Comparison of ENCODE assay signal across 19 cellular contexts in genomic region chr6:110755411-110755834, GRCh38. TPM values are rescaled to one million over a fixed set of nuclear protein-coding genes. Genes with fewer than 3 reads are reported as not detected.
DNase-seq lines count a peak whose midpoint lies in the region; ATAC-seq, FAIRE-seq and TF ChIP-seq lines count a peak whose summit lies in the region.
"Had no signal": no experiment of that assay in that cellular context is flagged by ENCODE, and none has a peak within 500 bp of the region (broad histone marks: within the 10 kb centered on the region; RNA-seq: fewer than 3 reads in every experiment).

No MANE protein-coding gene starts in this region.

- H3K27ac ChIP-seq in keratinocyte (ENCODE audit: control insufficient read depth, insufficient read depth, low read length) (no peak overlapping the region), pancreas (no peak overlapping the region), caudate nucleus (ENCODE audit: low read depth, low read length) (no peak overlapping the region), breast epithelium (no peak overlapping the region)
- H3K27ac ChIP-seq: GM23248, HL-60 had no signal

- H3K4me1 Mint-ChIP-seq in Caco-2 (ENCODE audit: low read depth, unreplicated experiment), result peaks cover 26% of the 10 kb centered on the region
- peaks cover 7% of the 10 kb centered on the region for H3K4me1 Mint-ChIP-seq in brain
- peaks cover 18% of the 10 kb centered on the region for H3K4me1 Mint-ChIP-seq in MCF 10A (ENCODE audit: insufficient read depth, unreplicated experiment)

- H3K4me2 ChIP-seq in keratinocyte (ENCODE audit: control insufficient read depth, extremely low read depth, insufficient read depth, low read depth, low read length), result no peak overlapping the region

- POLR2A ChIA-PET in Caco-2 (lab: Charles Lee), result interaction anchor here (0.7 to 1.8 kb wide), 4 partner anchors 60 to 121 kb away, joined by 3 to 19 read pairs (median 6); partner anchors contain the start of gene CDK19
- POLR2A ChIA-PET in MCF 10A (lab: Yijun Ruan, JAX), result interaction anchor here (0.6 kb wide), 1 partner anchor 12 kb away, joined by 3 read pairs; no protein-coding TSS in a partner anchor

- peak overlapping the region; percentile 42 for H3K4me3 Mint-ChIP-seq in Caco-2 (ENCODE audit: unreplicated experiment)
- H3K4me3 Mint-ChIP-seq in brain, result no peak overlapping the region
- no peak overlapping the region for H3K4me3 Mint-ChIP-seq in MCF 10A (ENCODE audit: unreplicated experiment)
- H3K4me3 Mint-ChIP-seq: CD14-positive monocyte had no signal

- no peak overlapping the region for H3K9ac ChIP-seq in keratinocyte (ENCODE audit: control insufficient read depth, extremely low read depth, insufficient read depth, low read length)
- H3K9ac ChIP-seq: GM23248 had no signal

- no peaks in the 10 kb centered on the region for H3K36me3 ChIP-seq in Caco-2 (ENCODE audit: control insufficient read depth, insufficient read depth, low read length)
- no peaks in the 10 kb centered on the region for H3K36me3 ChIP-seq in keratinocyte (ENCODE audit: control insufficient read depth in 2 of 2, extremely low read depth in 1 of 2, insufficient read depth in 2 of 2, low read length in 2 of 2)
- no peaks in the 10 kb centered on the region for H3K36me3 ChIP-seq in pancreas
- H3K36me3 ChIP-seq in breast epithelium, result no peaks in the 10 kb centered on the region

- BruUV-seq in Caco-2 (replicated peaks; lab: Mats Ljungman, UMichigan), result no TSS peak
- no TSS peak for BruUV-seq in MCF 10A (replicated peaks; lab: Mats Ljungman, UMichigan)

- H3K4me1 ChIP-seq in Caco-2 (peaks cover 36% of the 10 kb centered on the region), keratinocyte (ENCODE audit: control insufficient read depth, extremely low read depth, insufficient read depth, low read length) (peaks cover 5% of the 10 kb centered on the region), pancreas (peaks cover 6 to 13% (median 11%) of the 10 kb centered on the region in 3 donors), breast epithelium (no peaks in the 10 kb centered on the region)

- CTCF ChIA-PET in Caco-2 (lab: Charles Lee) (no interaction called here), MCF 10A (lab: Yijun Ruan, JAX) (no interaction called here)

- H3K9me3 ChIP-seq in Caco-2, result no peaks in the 10 kb centered on the region
- no peaks in the 10 kb centered on the region for H3K9me3 ChIP-seq in keratinocyte (ENCODE audit: control insufficient read depth, low read depth, low read length)
- H3K9me3 ChIP-seq in pancreas, result no peaks in the 10 kb centered on the region
- H3K9me3 ChIP-seq in breast epithelium, result no peaks in the 10 kb centered on the region

- peak overlapping the region; percentile 66 for H3K27ac Mint-ChIP-seq in Caco-2 (ENCODE audit: unreplicated experiment)
- peak overlapping the region in 3 of 5 experiments; percentile 16 to 46 (median 34) for H3K27ac Mint-ChIP-seq in brain
- no peak overlapping the region for H3K27ac Mint-ChIP-seq in MCF 10A (ENCODE audit: low read depth, unreplicated experiment)

- H2AFZ ChIP-seq in keratinocyte (ENCODE audit: control insufficient read depth, low read length), result peak overlapping the region; percentile 23
- H2AFZ ChIP-seq: GM23248 had no signal

- no peak for TF ChIP-seq POLR2A in breast epithelium (IDR thresholded peaks at IDR 0.05)

- intact Hi-C loops in Caco-2 (cut with micrococcal nuclease; ENCODE audit: unreplicated experiment), result loop anchor here (2.0 to 5.0 kb wide), 2 partner anchors 59 to 122 kb away; partner anchors contain the start of gene CDK19
- intact Hi-C loops in pancreas (cut with DNase I), result no loop called here
- intact Hi-C loops in breast epithelium (cut with DNase I; ENCODE audit: low total_unique reads), result no loop called here
- intact Hi-C loops in MCF 10A (cut with micrococcal nuclease), result no loop called here

- 11 to 20% methylated on average over 3 of the region's 3 CpGs for WGBS in pancreas, 2 donors

- FAIRE-seq in keratinocyte (lab: Jason Lieb, UNC) (peak; percentile 74), pancreas (lab: Jason Lieb, UNC) (no peak)
- FAIRE-seq: A204.1 had no signal

- no peaks in the 10 kb centered on the region for H3K27me3 ChIP-seq in Caco-2 (replicated peaks; ENCODE audit: control insufficient read depth, insufficient read depth, low read length)
- no peaks in the 10 kb centered on the region for H3K27me3 ChIP-seq in keratinocyte (ENCODE audit: control insufficient read depth, extremely low read depth, insufficient read depth, low read length)
- no peaks in the 10 kb centered on the region for H3K27me3 ChIP-seq in pancreas
- no peaks in the 10 kb centered on the region for H3K27me3 ChIP-seq in breast epithelium

- no peaks in the 10 kb centered on the region for H3K79me2 ChIP-seq in keratinocyte (ENCODE audit: control insufficient read depth, insufficient read depth, low read length)

- ATAC-seq in pancreas, result peak in 3 of 4 donors; percentile 36 to 59 (median 44)

- no peaks in the 10 kb centered on the region for H3K9me1 ChIP-seq in keratinocyte (ENCODE audit: control insufficient read depth, extremely low read depth, insufficient read depth, low read length)

- H3K36me3 Mint-ChIP-seq in Caco-2 (ENCODE audit: insufficient read depth, unreplicated experiment) (no peaks in the 10 kb centered on the region), brain (peaks cover 36% of the 10 kb centered on the region), MCF 10A (ENCODE audit: insufficient read depth, unreplicated experiment) (no peaks in the 10 kb centered on the region)

- TF ChIP-seq CTCF in Caco-2 (IDR thresholded peaks at IDR 0.05; ENCODE audit: insufficient read depth in 1 of 2, low read depth in 1 of 2, low read length in 1 of 2, severe bottlenecking in 1 of 2, unreplicated experiment in 1 of 2), result no peak
- TF ChIP-seq CTCF in brain (conservative IDR thresholded peaks at IDR 0.05), result no peak
- TF ChIP-seq CTCF in keratinocyte (optimal IDR thresholded peaks at IDR 0.05 in 1 of 3, IDR thresholded peaks at IDR 0.05 in 1 of 3, conservative IDR thresholded peaks at IDR 0.05 in 1 of 3; ENCODE audit: extremely low read depth in 1 of 3, insufficient read depth in 2 of 3, low read length in 3 of 3), result no peak
- TF ChIP-seq CTCF in pancreas (IDR thresholded peaks at IDR 0.05), result no peak
- TF ChIP-seq CTCF in breast epithelium (IDR thresholded peaks at IDR 0.05), result no peak
- no peak for TF ChIP-seq CTCF in MCF 10A (IDR thresholded peaks at IDR 0.05; ENCODE audit: unreplicated experiment)

- H3K4me3 ChIP-seq in Caco-2 (ENCODE audit: low read depth, low read length), result no peak overlapping the region
- no peak overlapping the region for H3K4me3 ChIP-seq in keratinocyte (ENCODE audit: control insufficient read depth in 2 of 3, extremely low read depth in 1 of 3, insufficient read depth in 2 of 3, low read depth in 1 of 3, low read length in 3 of 3)
- H3K4me3 ChIP-seq in pancreas, result no peak overlapping the region
- H3K4me3 ChIP-seq in breast epithelium, result no peak overlapping the region
- H3K4me3 ChIP-seq: GM23248 had no signal

- no peaks in the 10 kb centered on the region for H3K27me3 Mint-ChIP-seq in Caco-2 (ENCODE audit: insufficient read depth, unreplicated experiment)
- H3K27me3 Mint-ChIP-seq in brain, result peaks cover 3% of the 10 kb centered on the region
- no peaks in the 10 kb centered on the region for H3K27me3 Mint-ChIP-seq in MCF 10A (ENCODE audit: insufficient read depth, unreplicated experiment)

- no peaks in the 10 kb centered on the region for H4K20me1 ChIP-seq in keratinocyte (ENCODE audit: control insufficient read depth, extremely low read depth, insufficient read depth, low read length)

- no peaks in the 10 kb centered on the region for H3K9me3 Mint-ChIP-seq in Caco-2 (ENCODE audit: unreplicated experiment)
- peaks cover 0 to 2% (median 0%) of the 10 kb centered on the region in 5 experiments for H3K9me3 Mint-ChIP-seq in brain
- no peaks in the 10 kb centered on the region for H3K9me3 Mint-ChIP-seq in MCF 10A (ENCODE audit: unreplicated experiment)
- H3K9me3 Mint-ChIP-seq: CD14-positive monocyte had no signal

- DNase-seq in Caco-2 (peak; percentile 47 to 63), keratinocyte (ENCODE audit: low read depth, low spot score) (no peak), pancreas (no peak), caudate nucleus (lab: John Stamatoyannopoulos, UW) (no peak), COR-L47 (lab: John Stamatoyannopoulos, UW) (no peak), breast epithelium (ENCODE audit: low spot score in 2 of 2) (no peak), MCF 10A (ENCODE audit: unreplicated experiment) (no peak)
- DNase-seq: DMS53, GM23248, KBM-7, NCI-H1092, NCI-H345, NCI-H526 treated with DMSO at 0.1 percent for 48 hours, OCI-M1, RPMI8226 had no signal

- dilution Hi-C loops in keratinocyte (cut with MboI; ENCODE audit: extremely low pct_ligation_motif_present, low sequenced_read_pairs), result no loop called here

RNA-seq across cellular contexts. Expression of gene CDK19, which starts 59.8 kb away (rescaled TPM):
- 23.1 and 24.6 TPM in 2 replicates for total RNA-seq in Caco-2 (2022)
- polyA plus RNA-seq in brain (ENCODE audit: insufficient read depth, low read depth, low replicate concordance), result 36.0 TPM
- 3.8 to 6.4 TPM (median 4.9 TPM) in 3 replicates for polyA plus RNA-seq in keratinocyte
- 4.8 TPM for polyA plus RNA-seq in keratinocyte (2011; ENCODE audit: low read depth)
- polyA plus RNA-seq in keratinocyte (2011; cell fraction: cytosol; rRNA removed), result 3.4 and 6.3 TPM in 2 replicates
- 5.2 and 6.8 TPM in 2 replicates for polyA plus RNA-seq in keratinocyte (2011; cell fraction: nucleus; rRNA removed)
- polyA plus RNA-seq in keratinocyte (2012; ENCODE audit: low replicate concordance), result 2.9 and 5.4 TPM in 2 replicates
- polyA minus RNA-seq in keratinocyte, result 1.3 to 7.1 TPM (median 5.0 TPM) in 3 replicates
- 4.2 TPM for polyA minus RNA-seq in keratinocyte (2011; cell fraction: cytosol; rRNA and poly(A)+ RNA removed)
- polyA minus RNA-seq in keratinocyte (2011; cell fraction: nucleus; rRNA and poly(A)+ RNA removed), result 3.9 and 8.5 TPM in 2 replicates
- total RNA-seq in pancreas, result 10 to 100 TPM in 1 of 6 donors, 1 to 10 TPM in 5; 3.3 to 14.7 (median 5.9) TPM
- 1 to 10 TPM; 2.4 to 4.3 TPM for polyA plus RNA-seq in pancreas
- total RNA-seq in breast epithelium, result 10 to 100 TPM; 14.1 to 17.9 (median 17.9) TPM
- 10.2 and 16.8 TPM in 2 replicates for total RNA-seq in MCF 10A (2022)

Comparison
In these comparisons a context has a peak if more than half of its experiments do, and no peak if none do; other contexts are left out.
1. DNase-seq: peak in Caco-2 (2 of 2); none in keratinocyte (single experiment), pancreas (0 of 6), caudate nucleus (0 of 61), COR-L47 (single experiment), breast epithelium (0 of 2) and MCF 10A (single experiment).